Comparison of ENCODE assay signal across 4 cellular contexts in genomic region chr5:131709043-131709442, GRCh38.
"Had no signal": no experiment of that assay in that cellular context is flagged by ENCODE, and none has a peak within 500 bp of the region (broad histone marks: within the 10 kb centered on the region; RNA-seq: fewer than 3 reads in every experiment).

No MANE protein-coding gene starts in this region.

- ATAC-seq: GM23338, HepG2 had no signal

- H3K4me2 ChIP-seq: GM23338 had no signal

- DNase-seq: H9, HCEC 1CT had no signal

- H3K4me3 ChIP-seq: GM23338 had no signal

- H2AFZ ChIP-seq: GM23338 had no signal
